ENCODE assay signal across 1 cellular context in genomic region chr16:73066927-73067670, GRCh38.
TF ChIP-seq lines count a peak whose summit lies in the region.

No MANE protein-coding gene starts in this region.

TF ChIP-seq in IMR-90, 13 proteins besides CTCF, POLR2A, EP300 and RAD21 (continued from another document):
- TF ChIP-seq, protein P1, sequence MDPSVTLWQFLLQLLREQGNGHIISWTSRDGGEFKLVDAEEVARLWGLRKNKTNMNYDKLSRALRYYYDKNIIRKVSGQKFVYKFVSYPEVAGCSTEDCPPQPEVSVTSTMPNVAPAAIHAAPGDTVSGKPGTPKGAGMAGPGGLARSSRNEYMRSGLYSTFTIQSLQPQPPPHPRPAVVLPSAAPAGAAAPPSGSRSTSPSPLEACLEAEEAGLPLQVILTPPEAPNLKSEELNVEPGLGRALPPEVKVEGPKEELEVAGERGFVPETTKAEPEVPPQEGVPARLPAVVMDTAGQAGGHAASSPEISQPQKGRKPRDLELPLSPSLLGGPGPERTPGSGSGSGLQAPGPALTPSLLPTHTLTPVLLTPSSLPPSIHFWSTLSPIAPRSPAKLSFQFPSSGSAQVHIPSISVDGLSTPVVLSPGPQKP (IDR thresholded peaks at IDR 0.05; ENCODE audit: borderline replicate concordance, low read depth, low read length), result no peak
TF ChIP-seq in IMR-90: peak in this region for 1.
